In the genomic region with DNA sequence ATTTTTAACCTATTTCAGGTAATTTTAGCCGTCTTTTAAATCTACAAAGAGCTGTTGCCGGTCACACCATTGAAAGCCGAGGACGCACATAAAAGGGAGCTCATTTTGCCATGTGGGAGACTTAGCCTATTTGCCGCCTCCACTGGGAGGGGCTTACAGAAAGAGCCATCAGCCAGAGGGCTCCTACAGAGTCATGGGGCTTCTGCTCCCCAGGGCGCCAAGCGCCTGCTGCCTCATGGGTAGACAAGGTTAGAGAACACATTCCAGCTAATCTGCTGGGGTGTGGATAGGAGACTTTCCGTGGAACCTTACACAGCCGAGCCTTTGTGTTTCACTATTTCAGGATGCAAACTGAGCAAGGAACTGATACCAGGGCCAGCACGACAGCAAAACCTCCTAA, we compare ENCODE assay signal across 2 cellular contexts.
TF ChIP-seq lines count a peak whose summit lies in the region.

No MANE protein-coding gene starts in this region.

TF ChIP-seq in GM23338, 12 proteins besides CTCF, POLR2A, EP300 and RAD21:
- TF ChIP-seq NANOG (IDR thresholded peaks at IDR 0.05; ENCODE audit: borderline replicate concordance) = no peak
- TF ChIP-seq, protein P1, sequence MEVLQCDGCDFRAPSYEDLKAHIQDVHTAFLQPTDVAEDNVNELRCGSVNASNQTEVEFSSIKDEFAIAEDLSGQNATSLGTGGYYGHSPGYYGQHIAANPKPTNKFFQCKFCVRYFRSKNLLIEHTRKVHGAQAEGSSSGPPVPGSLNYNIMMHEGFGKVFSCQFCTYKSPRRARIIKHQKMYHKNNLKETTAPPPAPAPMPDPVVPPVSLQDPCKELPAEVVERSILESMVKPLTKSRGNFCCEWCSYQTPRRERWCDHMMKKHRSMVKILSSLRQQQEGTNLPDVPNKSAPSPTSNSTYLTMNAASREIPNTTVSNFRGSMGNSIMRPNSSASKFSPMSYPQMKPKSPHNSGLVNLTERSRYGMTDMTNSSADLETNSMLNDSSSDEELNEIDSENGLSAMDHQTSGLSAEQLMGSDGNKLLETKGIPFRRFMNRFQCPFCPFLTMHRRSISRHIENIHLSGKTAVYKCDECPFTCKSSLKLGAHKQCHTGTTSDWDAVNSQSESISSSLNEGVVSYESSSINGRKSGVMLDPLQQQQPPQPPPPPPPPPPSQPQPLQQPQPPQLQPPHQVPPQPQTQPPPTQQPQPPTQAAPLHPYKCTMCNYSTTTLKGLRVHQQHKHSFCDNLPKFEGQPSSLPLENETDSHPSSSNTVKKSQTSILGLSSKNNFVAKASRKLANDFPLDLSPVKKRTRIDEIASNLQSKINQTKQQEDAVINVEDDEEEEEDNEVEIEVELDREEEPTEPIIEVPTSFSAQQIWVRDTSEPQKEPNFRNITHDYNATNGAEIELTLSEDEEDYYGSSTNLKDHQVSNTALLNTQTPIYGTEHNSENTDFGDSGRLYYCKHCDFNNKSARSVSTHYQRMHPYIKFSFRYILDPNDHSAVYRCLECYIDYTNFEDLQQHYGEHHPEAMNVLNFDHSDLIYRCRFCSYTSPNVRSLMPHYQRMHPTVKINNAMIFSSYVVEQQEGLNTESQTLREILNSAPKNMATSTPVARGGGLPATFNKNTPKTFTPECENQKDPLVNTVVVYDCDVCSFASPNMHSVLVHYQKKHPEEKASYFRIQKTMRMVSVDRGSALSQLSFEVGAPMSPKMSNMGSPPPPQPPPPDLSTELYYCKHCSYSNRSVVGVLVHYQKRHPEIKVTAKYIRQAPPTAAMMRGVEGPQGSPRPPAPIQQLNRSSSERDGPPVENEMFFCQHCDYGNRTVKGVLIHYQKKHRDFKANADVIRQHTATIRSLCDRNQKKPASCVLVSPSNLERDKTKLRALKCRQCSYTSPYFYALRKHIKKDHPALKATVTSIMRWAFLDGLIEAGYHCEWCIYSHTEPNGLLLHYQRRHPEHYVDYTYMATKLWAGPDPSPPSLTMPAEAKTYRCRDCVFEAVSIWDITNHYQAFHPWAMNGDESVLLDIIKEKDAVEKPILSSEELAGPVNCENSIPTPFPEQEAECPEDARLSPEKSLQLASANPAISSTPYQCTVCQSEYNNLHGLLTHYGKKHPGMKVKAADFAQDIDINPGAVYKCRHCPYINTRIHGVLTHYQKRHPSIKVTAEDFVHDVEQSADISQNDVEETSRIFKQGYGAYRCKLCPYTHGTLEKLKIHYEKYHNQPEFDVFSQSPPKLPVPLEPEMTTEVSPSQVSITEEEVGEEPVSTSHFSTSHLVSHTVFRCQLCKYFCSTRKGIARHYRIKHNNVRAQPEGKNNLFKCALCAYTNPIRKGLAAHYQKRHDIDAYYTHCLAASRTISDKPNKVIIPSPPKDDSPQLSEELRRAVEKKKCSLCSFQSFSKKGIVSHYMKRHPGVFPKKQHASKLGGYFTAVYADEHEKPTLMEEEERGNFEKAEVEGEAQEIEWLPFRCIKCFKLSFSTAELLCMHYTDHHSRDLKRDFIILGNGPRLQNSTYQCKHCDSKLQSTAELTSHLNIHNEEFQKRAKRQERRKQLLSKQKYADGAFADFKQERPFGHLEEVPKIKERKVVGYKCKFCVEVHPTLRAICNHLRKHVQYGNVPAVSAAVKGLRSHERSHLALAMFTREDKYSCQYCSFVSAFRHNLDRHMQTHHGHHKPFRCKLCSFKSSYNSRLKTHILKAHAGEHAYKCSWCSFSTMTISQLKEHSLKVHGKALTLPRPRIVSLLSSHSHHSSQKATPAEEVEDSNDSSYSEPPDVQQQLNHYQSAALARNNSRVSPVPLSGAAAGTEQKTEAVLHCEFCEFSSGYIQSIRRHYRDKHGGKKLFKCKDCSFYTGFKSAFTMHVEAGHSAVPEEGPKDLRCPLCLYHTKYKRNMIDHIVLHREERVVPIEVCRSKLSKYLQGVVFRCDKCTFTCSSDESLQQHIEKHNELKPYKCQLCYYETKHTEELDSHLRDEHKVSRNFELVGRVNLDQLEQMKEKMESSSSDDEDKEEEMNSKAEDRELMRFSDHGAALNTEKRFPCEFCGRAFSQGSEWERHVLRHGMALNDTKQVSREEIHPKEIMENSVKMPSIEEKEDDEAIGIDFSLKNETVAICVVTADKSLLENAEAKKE (CRISPR knock-in tag; IDR thresholded peaks at IDR 0.05) = no peak
- no peak for TF ChIP-seq STAT1 (IDR thresholded peaks at IDR 0.05; ENCODE audit: unreplicated experiment)
- TF ChIP-seq, protein P2, sequence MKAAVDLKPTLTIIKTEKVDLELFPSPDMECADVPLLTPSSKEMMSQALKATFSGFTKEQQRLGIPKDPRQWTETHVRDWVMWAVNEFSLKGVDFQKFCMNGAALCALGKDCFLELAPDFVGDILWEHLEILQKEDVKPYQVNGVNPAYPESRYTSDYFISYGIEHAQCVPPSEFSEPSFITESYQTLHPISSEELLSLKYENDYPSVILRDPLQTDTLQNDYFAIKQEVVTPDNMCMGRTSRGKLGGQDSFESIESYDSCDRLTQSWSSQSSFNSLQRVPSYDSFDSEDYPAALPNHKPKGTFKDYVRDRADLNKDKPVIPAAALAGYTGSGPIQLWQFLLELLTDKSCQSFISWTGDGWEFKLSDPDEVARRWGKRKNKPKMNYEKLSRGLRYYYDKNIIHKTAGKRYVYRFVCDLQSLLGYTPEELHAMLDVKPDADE (IDR thresholded peaks at IDR 0.05) = no peak
- TF ChIP-seq ZNF331 (CRISPR knock-in tag; IDR thresholded peaks at IDR 0.05; ENCODE audit: low read depth) = no peak
- no peak for TF ChIP-seq CREB1 (CRISPR knock-in tag; IDR thresholded peaks at IDR 0.05; ENCODE audit: low read depth)
- no peak for TF ChIP-seq EZH2 (IDR thresholded peaks at IDR 0.05; ENCODE audit: low read depth, unreplicated experiment)
- TF ChIP-seq ZNF114 (CRISPR knock-in tag; IDR thresholded peaks at IDR 0.05) = no peak
- TF ChIP-seq JUNB (IDR thresholded peaks at IDR 0.05; ENCODE audit: unreplicated experiment) = no peak
- TF ChIP-seq, protein P3, sequence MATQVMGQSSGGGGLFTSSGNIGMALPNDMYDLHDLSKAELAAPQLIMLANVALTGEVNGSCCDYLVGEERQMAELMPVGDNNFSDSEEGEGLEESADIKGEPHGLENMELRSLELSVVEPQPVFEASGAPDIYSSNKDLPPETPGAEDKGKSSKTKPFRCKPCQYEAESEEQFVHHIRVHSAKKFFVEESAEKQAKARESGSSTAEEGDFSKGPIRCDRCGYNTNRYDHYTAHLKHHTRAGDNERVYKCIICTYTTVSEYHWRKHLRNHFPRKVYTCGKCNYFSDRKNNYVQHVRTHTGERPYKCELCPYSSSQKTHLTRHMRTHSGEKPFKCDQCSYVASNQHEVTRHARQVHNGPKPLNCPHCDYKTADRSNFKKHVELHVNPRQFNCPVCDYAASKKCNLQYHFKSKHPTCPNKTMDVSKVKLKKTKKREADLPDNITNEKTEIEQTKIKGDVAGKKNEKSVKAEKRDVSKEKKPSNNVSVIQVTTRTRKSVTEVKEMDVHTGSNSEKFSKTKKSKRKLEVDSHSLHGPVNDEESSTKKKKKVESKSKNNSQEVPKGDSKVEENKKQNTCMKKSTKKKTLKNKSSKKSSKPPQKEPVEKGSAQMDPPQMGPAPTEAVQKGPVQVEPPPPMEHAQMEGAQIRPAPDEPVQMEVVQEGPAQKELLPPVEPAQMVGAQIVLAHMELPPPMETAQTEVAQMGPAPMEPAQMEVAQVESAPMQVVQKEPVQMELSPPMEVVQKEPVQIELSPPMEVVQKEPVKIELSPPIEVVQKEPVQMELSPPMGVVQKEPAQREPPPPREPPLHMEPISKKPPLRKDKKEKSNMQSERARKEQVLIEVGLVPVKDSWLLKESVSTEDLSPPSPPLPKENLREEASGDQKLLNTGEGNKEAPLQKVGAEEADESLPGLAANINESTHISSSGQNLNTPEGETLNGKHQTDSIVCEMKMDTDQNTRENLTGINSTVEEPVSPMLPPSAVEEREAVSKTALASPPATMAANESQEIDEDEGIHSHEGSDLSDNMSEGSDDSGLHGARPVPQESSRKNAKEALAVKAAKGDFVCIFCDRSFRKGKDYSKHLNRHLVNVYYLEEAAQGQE (IDR thresholded peaks at IDR 0.05; ENCODE audit: unreplicated experiment) = no peak

TF ChIP-seq in H1, 55 proteins besides CTCF, POLR2A, EP300 and RAD21:
- TF ChIP-seq, protein P4, sequence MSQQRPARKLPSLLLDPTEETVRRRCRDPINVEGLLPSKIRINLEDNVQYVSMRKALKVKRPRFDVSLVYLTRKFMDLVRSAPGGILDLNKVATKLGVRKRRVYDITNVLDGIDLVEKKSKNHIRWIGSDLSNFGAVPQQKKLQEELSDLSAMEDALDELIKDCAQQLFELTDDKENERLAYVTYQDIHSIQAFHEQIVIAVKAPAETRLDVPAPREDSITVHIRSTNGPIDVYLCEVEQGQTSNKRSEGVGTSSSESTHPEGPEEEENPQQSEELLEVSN (IDR thresholded peaks at IDR 0.05) = 0 out of 2 replicates have a peak, but pooled peaks have one; percentile 26
- TF ChIP-seq TBP (IDR thresholded peaks at IDR 0.05; ENCODE audit: low read depth, low read length) = no peak
TF ChIP-seq in H1: peak in this region for 1.
